ENCODE assay signal across 8 cellular contexts in genomic region chr11:43504316-43504950, GRCh38.
DNase-seq lines count a peak whose midpoint lies in the region; ATAC-seq, FAIRE-seq and TF ChIP-seq lines count a peak whose summit lies in the region.

No MANE protein-coding gene starts in this region.

- no peaks in the 10 kb centered on the region for H3K9me2 ChIP-seq in GM23338 (ENCODE audit: insufficient read depth)

- H3K4me3 ChIP-seq in BJ (ENCODE audit: low read depth, low read length), result no peak overlapping the region
- H3K4me3 ChIP-seq in GM23338, result no peak overlapping the region
- H3K4me3 ChIP-seq in neuronal stem cell (ENCODE audit: low read length in 2 of 2), result no peak overlapping the region

- H2BK15ac ChIP-seq in neuronal stem cell (ENCODE audit: low read length), result no peak overlapping the region

- H4K20me1 ChIP-seq in GM23338 (replicated peaks; ENCODE audit: insufficient read depth), result no peaks in the 10 kb centered on the region

- no peak overlapping the region for H3K4me3 Mint-ChIP-seq in GM23338

- H2AFZ ChIP-seq in GM23338 (no peak overlapping the region), neuronal stem cell (ENCODE audit: low read length) (no peak overlapping the region)

- ATAC-seq in GM23338, result peak; percentile 94
- no peak for ATAC-seq in HG03521 (IDR thresholded peaks at IDR 0.05; ENCODE audit: unreplicated experiment)

- H3K4ac ChIP-seq in neuronal stem cell (ENCODE audit: low read length), result no peak overlapping the region

- peak; percentile 30; the same call in 1 of the 2 replicates for TF ChIP-seq CTCF in BJ (IDR thresholded peaks at IDR 0.05; ENCODE audit: insufficient read depth, low read depth, low read length)
- peak; percentile 58 to 91 for TF ChIP-seq CTCF in GM23338 (conservative IDR thresholded peaks at IDR 0.05; ENCODE audit: low read depth in 2 of 2)

- CTCF ChIA-PET in BJ (lab: Yijun Ruan, JAX), result interaction anchor here (0.6 to 2.4 kb wide), 5 partner anchors 13 to 347 kb away, joined by 3 to 12 read pairs (median 3); no protein-coding TSS in a partner anchor

- H3K9me3 Mint-ChIP-seq in GM23338, result peaks cover 6% of the 10 kb centered on the region; the same call in 1 of the 3 replicates

- H3K27ac ChIP-seq in GM23338 (ENCODE audit: low read depth) (no peak overlapping the region), neuronal stem cell (replicated peaks; ENCODE audit: low read length) (no peak overlapping the region)

- H3K36me3 ChIP-seq in BJ (ENCODE audit: control insufficient read depth, insufficient read depth, low read length), result no peaks in the 10 kb centered on the region
- H3K36me3 ChIP-seq in GM23338 (ENCODE audit: insufficient read depth), result no peaks in the 10 kb centered on the region; the same call in 1 of the 2 replicates
- H3K36me3 ChIP-seq in neuronal stem cell (replicated peaks in 1 of 2; ENCODE audit: control insufficient read depth in 2 of 2, insufficient read depth in 2 of 2, low read length in 2 of 2), result no peaks in the 10 kb centered on the region

- no peak overlapping the region for H2AK5ac ChIP-seq in neuronal stem cell (ENCODE audit: low read depth, low read length)

- in situ Hi-C loops in SK-MEL-5 (cut with HindIII; ENCODE audit: low pct_unique_long_range_greater_than_20kb, low sequenced_read_pairs), result no loop called here

- no CpG with 5 or more reads among the region's 7 CpGs for WGBS in neuronal stem cell (ENCODE audit: extremely low coverage in 2 of 2, insufficient read length in 2 of 2, insufficient replicate concordance in 1 of 2), 2 donors

- DNase-seq in BJ (ENCODE audit: low read depth), result no peak
- DNase-seq in GM23338 (ENCODE audit: low spot score), result peak; percentile 79
- peak; percentile 63 for DNase-seq in SK-MEL-5 (ENCODE audit: low read depth, low spot score)
- peak; percentile 76 for DNase-seq in iPS-NIHi7 (ENCODE audit: extremely low spot score)
- no peak for DNase-seq in neuronal stem cell (ENCODE audit: low spot score)
- DNase-seq in GM12891 (ENCODE audit: insufficient read length, low spot score), result no peak
- DNase-seq in T1000 (lab: John Stamatoyannopoulos, UW), result no peak

- no peak for TF ChIP-seq POLR2A in GM12891 (IDR thresholded peaks at IDR 0.05; ENCODE audit: low read depth, low read length)

- H3K4me1 ChIP-seq in GM23338 (ENCODE audit: insufficient read depth) (no peaks in the 10 kb centered on the region), neuronal stem cell (ENCODE audit: control insufficient read depth in 2 of 2, insufficient read depth in 1 of 2, low read depth in 1 of 2, low read length in 2 of 2) (no peaks in the 10 kb centered on the region)

- no peak overlapping the region for H3K4me2 ChIP-seq in GM23338
- no peak overlapping the region for H3K4me2 ChIP-seq in neuronal stem cell (ENCODE audit: insufficient read depth, low read length, poor library complexity, severe bottlenecking)

- no peak overlapping the region for H2BK5ac ChIP-seq in neuronal stem cell (ENCODE audit: low read length)

- H2BK120ac ChIP-seq in neuronal stem cell (ENCODE audit: low read depth, low read length), result no peak overlapping the region

- POLR2A ChIA-PET in BJ (lab: Charles Lee), result no interaction called here

- no peak overlapping the region for H2BK12ac ChIP-seq in neuronal stem cell (ENCODE audit: low read length)

- peaks cover 10% of the 10 kb centered on the region for H3K27me3 Mint-ChIP-seq in GM23338 (ENCODE audit: insufficient read depth, low read depth, poor library complexity)

- no peaks in the 10 kb centered on the region for H3K36me3 Mint-ChIP-seq in GM23338 (ENCODE audit: low read depth)

- H3K27ac Mint-ChIP-seq in GM23338, result no peak overlapping the region

- no peak overlapping the region for H3K14ac ChIP-seq in neuronal stem cell (ENCODE audit: low read length)

- no peak for FAIRE-seq in GM12891 (lab: Jason Lieb, UNC)

- H3K27me3 ChIP-seq in BJ (ENCODE audit: control insufficient read depth, insufficient read depth, low read length) (no peaks in the 10 kb centered on the region), GM23338 (ENCODE audit: insufficient read depth) (no peaks in the 10 kb centered on the region), neuronal stem cell (ENCODE audit: control insufficient read depth in 3 of 3, insufficient read depth in 3 of 3, low read depth in 1 of 3, low read length in 3 of 3) (no peaks in the 10 kb centered on the region)

- no peak overlapping the region for H4K91ac ChIP-seq in neuronal stem cell (ENCODE audit: low read depth, low read length, poor library complexity)

- H3K23ac ChIP-seq in neuronal stem cell (ENCODE audit: low read depth, low read length, poor library complexity), result no peak overlapping the region

- no peak overlapping the region for H3K9ac ChIP-seq in neuronal stem cell (ENCODE audit: low read depth, low read length, poor library complexity)

- no peaks in the 10 kb centered on the region for H3K79me1 ChIP-seq in neuronal stem cell (ENCODE audit: low read depth, low read length)

- no peaks in the 10 kb centered on the region for H3F3A ChIP-seq in GM23338 (replicated peaks; ENCODE audit: low read depth)

- H4K8ac ChIP-seq in neuronal stem cell (ENCODE audit: low read depth, low read length), result no peak overlapping the region

- peaks cover 9% of the 10 kb centered on the region for H3K4me1 Mint-ChIP-seq in GM23338

- no peaks in the 10 kb centered on the region for H3K79me2 ChIP-seq in GM23338 (replicated peaks; ENCODE audit: insufficient read depth)

- H3K9me3 ChIP-seq in neuronal stem cell (replicated peaks in 1 of 2; ENCODE audit: control insufficient read depth in 2 of 2, insufficient read depth in 1 of 2, low read depth in 1 of 2, low read length in 2 of 2), result peaks cover 0 to 5% of the 10 kb centered on the region in 2 donors

- H3K18ac ChIP-seq in neuronal stem cell (ENCODE audit: low read length), result no peak overlapping the region

TF ChIP-seq in GM23338, 12 proteins besides CTCF, POLR2A, EP300 and RAD21:
- TF ChIP-seq EZH2phosphoT487 (IDR thresholded peaks at IDR 0.05; ENCODE audit: unreplicated experiment) (no peak), ZNF331 (CRISPR knock-in tag; IDR thresholded peaks at IDR 0.05; ENCODE audit: low read depth) (no peak)

TF ChIP-seq in GM12891, 5 proteins besides CTCF, POLR2A, EP300 and RAD21:
- TF ChIP-seq SPI1 (IDR thresholded peaks at IDR 0.05; ENCODE audit: low read depth, low read length) (no peak), TAF1 (IDR thresholded peaks at IDR 0.05; ENCODE audit: low read depth, low read length) (no peak), POLR2AphosphoS5 (IDR thresholded peaks at IDR 0.05; ENCODE audit: low read depth, low read length) (no peak), PAX5 (IDR thresholded peaks at IDR 0.05; ENCODE audit: insufficient read depth, low read length, severe bottlenecking) (no peak), POU2F2 (IDR thresholded peaks at IDR 0.05; ENCODE audit: low read depth, low read length) (no peak)

Comparison
In these comparisons a context has a peak if more than half of its experiments do, and no peak if none do; other contexts are left out.
1. DNase-seq: peak in GM23338 (single experiment), SK-MEL-5 (single experiment) and iPS-NIHi7 (single experiment); none in BJ (single experiment), neuronal stem cell (single experiment), GM12891 (single experiment) and T1000 (single experiment).